7 cellular contexts compared by ENCODE assay signal in genomic region chr11:75562836-75563484, GRCh38. TPM values are rescaled to one million over a fixed set of nuclear protein-coding genes. Genes with fewer than 3 reads are reported as not detected.
A peak's percentile ranks its signal among the peaks of the same experiment; 100 is the strongest.
DNase-seq lines count a peak whose midpoint lies in the region; ATAC-seq and TF ChIP-seq lines count a peak whose summit lies in the region.

No MANE protein-coding gene starts in this region.

- H3K27me3 ChIP-seq in H7 (ENCODE audit: control insufficient read depth, insufficient read depth, low read length), result no peaks in the 10 kb centered on the region
- H3K27me3 ChIP-seq in effector memory CD4-positive, alpha-beta T cell (replicated peaks; ENCODE audit: control insufficient read depth, insufficient read depth, low read length, poor library complexity, severe bottlenecking), result no peaks in the 10 kb centered on the region

- H3K4me1 ChIP-seq in effector memory CD4-positive, alpha-beta T cell (ENCODE audit: control insufficient read depth, insufficient read depth, low read length, poor library complexity, severe bottlenecking), result peaks cover 19% of the 10 kb centered on the region
- peaks cover 25% of the 10 kb centered on the region for H3K4me1 ChIP-seq in mucosa of descending colon (ENCODE audit: low read depth)

- no peaks in the 10 kb centered on the region for H3K9me3 ChIP-seq in effector memory CD4-positive, alpha-beta T cell (ENCODE audit: control insufficient read depth, low read length)
- H3K9me3 ChIP-seq in mucosa of descending colon, result no peaks in the 10 kb centered on the region

- peak overlapping the region; percentile 61 for H3K27ac ChIP-seq in effector memory CD4-positive, alpha-beta T cell (ENCODE audit: insufficient read depth, low read length, poor library complexity, severe bottlenecking)

- ATAC-seq in mucosa of descending colon, result peak; percentile 26
- no peak for ATAC-seq in GM21526 (IDR thresholded peaks at IDR 0.05; ENCODE audit: low FRiP score, unreplicated experiment)

- H3K4me3 ChIP-seq in H7 (ENCODE audit: insufficient read depth, low read depth, low read length) (peak overlapping the region; percentile 93), mucosa of descending colon (peak overlapping the region; percentile 82)
- peak overlapping the region; percentile 88 for H3K4me3 ChIP-seq in effector memory CD4-positive, alpha-beta T cell (ENCODE audit: insufficient read depth, low read depth, low read length, poor library complexity, severe bottlenecking)

- DNase-seq in H7 (peak; percentile 87), RPMI7951 (ENCODE audit: low read depth) (peak; percentile 81), mucosa of descending colon (peak in 2 of 3 donors; percentile 27 to 61), AML-193 (lab: John Stamatoyannopoulos, UW) (no peak)
- no peak for DNase-seq in effector memory CD4-positive, alpha-beta T cell
- no peak for DNase-seq in activated CD4-positive, CD25-positive, alpha-beta regulatory T cell treated with anti-CD3 and anti-CD28 coated beads, Interleukin-2, amount 50 U/mL, for 72 hours

- H3K36me3 ChIP-seq in H7 (replicated peaks; ENCODE audit: control insufficient read depth, insufficient read depth, low read length), result peaks cover 19% of the 10 kb centered on the region
- H3K36me3 ChIP-seq in effector memory CD4-positive, alpha-beta T cell (ENCODE audit: control insufficient read depth, insufficient read depth, low read length), result peaks cover 3% of the 10 kb centered on the region
- H3K36me3 ChIP-seq in mucosa of descending colon (ENCODE audit: low read depth), result no peaks in the 10 kb centered on the region

- TF ChIP-seq CTCF in mucosa of descending colon (IDR thresholded peaks at IDR 0.05), result no peak

- intact Hi-C loops in mucosa of descending colon (cut with DNase I, micrococcal nuclease), result no loop called here

RNA-seq across cellular contexts. Expression of gene SERPINH1, which starts 0.9 kb away (rescaled TPM):
- total RNA-seq in H7 (2014; rRNA removed; shearing (Covaris generic)), result 540 and 638 TPM in 2 replicates
- total RNA-seq in RPMI7951 (2014; rRNA removed; shearing (Covaris generic)), result 701 and 1,063 TPM in 2 replicates
- 10 to 100 TPM; 44.1 to 87.0 (median 50.5) TPM for total RNA-seq in mucosa of descending colon

RNA-seq across cellular contexts. Expression of gene GDPD5, which starts 37.2 kb away (rescaled TPM):
- total RNA-seq in H7 (2014; rRNA removed; shearing (Covaris generic)), result 11.2 and 12.5 TPM in 2 replicates
- 0.84 and 1.5 TPM in 2 replicates for total RNA-seq in RPMI7951 (2014; rRNA removed; shearing (Covaris generic))
- total RNA-seq in mucosa of descending colon, result 1 to 10 TPM; 3.0 to 7.7 (median 4.6) TPM

Comparison
In these comparisons a context has a peak if more than half of its experiments do, and no peak if none do; other contexts are left out.
1. DNase-seq: peak in H7 (single experiment), RPMI7951 (single experiment) and mucosa of descending colon (2 of 3); none in effector memory CD4-positive, alpha-beta T cell (0 of 3), activated CD4-positive, CD25-positive, alpha-beta regulatory T cell treated with anti-CD3 and anti-CD28 coated beads, Interleukin-2, amount 50 U/mL, for 72 hours (single experiment) and AML-193 (0 of 2).
2. Peak in every context shown above with its lines, with median percentiles within 50 percentile points of each other: H3K4me3 ChIP-seq.